ENCODE assay signal across 14 cellular contexts in genomic region chr18:58481321-58482180, GRCh38.
DNase-seq lines count a peak whose midpoint lies in the region; ATAC-seq, FAIRE-seq and TF ChIP-seq lines count a peak whose summit lies in the region.
"Had no signal": no experiment of that assay in that cellular context is flagged by ENCODE, and none has a peak within 500 bp of the region (broad histone marks: within the 10 kb centered on the region; RNA-seq: fewer than 3 reads in every experiment).

No MANE protein-coding gene starts in this region.

- H3K9me3 ChIP-seq in SJCRH30 (replicated peaks) (no peaks in the 10 kb centered on the region), neural progenitor cell (ENCODE audit: low read depth) (no peaks in the 10 kb centered on the region)

- TF ChIP-seq CTCF in GM23338 (conservative IDR thresholded peaks at IDR 0.05; ENCODE audit: low read depth in 2 of 2) = no peak
- TF ChIP-seq CTCF in neural progenitor cell (IDR thresholded peaks at IDR 0.05) = no peak
- TF ChIP-seq CTCF in D721Med (IDR thresholded peaks at IDR 0.05; ENCODE audit: insufficient read depth, missing control alignments) = no peak
- TF ChIP-seq CTCF in GM10248 (IDR thresholded peaks at IDR 0.05; ENCODE audit: control extremely low read depth, extremely low read depth, low read depth, missing control alignments) = no peak

- POLR2A ChIA-PET in GM10248 (lab: Yijun Ruan, JAX) = no interaction called here

- H3K4me3 Mint-ChIP-seq in GM23338 (no peak overlapping the region), neural progenitor cell (no peak overlapping the region)
- H3K4me3 Mint-ChIP-seq: CD4-positive, alpha-beta T cell had no signal

- H3K36me3 Mint-ChIP-seq in GM23338 (ENCODE audit: low read depth) = no peaks in the 10 kb centered on the region
- H3K36me3 Mint-ChIP-seq in neural progenitor cell = peaks cover 1% of the 10 kb centered on the region

- peaks cover 5% of the 10 kb centered on the region; the same call in 1 of the 2 replicates for H3K9me2 ChIP-seq in GM23338 (ENCODE audit: insufficient read depth)

- H3K4me2 ChIP-seq in GM23338 = no peak overlapping the region
- H3K4me2 ChIP-seq in neural progenitor cell = no peak overlapping the region

- H3K4me1 ChIP-seq in GM23338 (ENCODE audit: insufficient read depth) (peaks cover 17% of the 10 kb centered on the region), SJCRH30 (peaks cover 13% of the 10 kb centered on the region), neural progenitor cell (peaks cover 25% of the 10 kb centered on the region)

- H3F3A ChIP-seq in GM23338 (replicated peaks; ENCODE audit: low read depth) (peaks cover 4% of the 10 kb centered on the region; the same call in 1 of the 2 replicates), neural progenitor cell (ENCODE audit: low read depth) (peaks cover 8% of the 10 kb centered on the region)

- H3K79me2 ChIP-seq in GM23338 (replicated peaks; ENCODE audit: insufficient read depth) = no peaks in the 10 kb centered on the region
- no peaks in the 10 kb centered on the region for H3K79me2 ChIP-seq in neural progenitor cell (ENCODE audit: low read depth)

- CTCF ChIA-PET in GM10248 (lab: Yijun Ruan, JAX) = interaction anchor here (2.0 kb wide), 1 partner anchor 12 kb away, joined by 6 read pairs; no protein-coding TSS in a partner anchor

- H3K36me3 ChIP-seq in GM23338 (ENCODE audit: insufficient read depth) (no peaks in the 10 kb centered on the region), SJCRH30 (no peaks in the 10 kb centered on the region), neural progenitor cell (no peaks in the 10 kb centered on the region)

- H3K4me1 Mint-ChIP-seq in GM23338 (peaks cover 31% of the 10 kb centered on the region), neural progenitor cell (peaks cover 40% of the 10 kb centered on the region)

- H3K27me3 Mint-ChIP-seq in GM23338 (ENCODE audit: insufficient read depth, low read depth, poor library complexity) (peaks cover 2% of the 10 kb centered on the region), neural progenitor cell (ENCODE audit: insufficient read depth, low read depth) (peaks cover 8% of the 10 kb centered on the region)

- H3K9ac ChIP-seq in neural progenitor cell = no peak overlapping the region

- H3K9me3 Mint-ChIP-seq in GM23338 = no peaks in the 10 kb centered on the region
- H3K9me3 Mint-ChIP-seq in neural progenitor cell = no peaks in the 10 kb centered on the region
- H3K9me3 Mint-ChIP-seq: CD4-positive, alpha-beta T cell had no signal

- H2AFZ ChIP-seq in GM23338 (peak overlapping the region; percentile 84), neural progenitor cell (replicated peaks) (peak overlapping the region; percentile 73)

- no peak for DNase-seq in GM23338 (ENCODE audit: low spot score)
- peak; percentile 53 to 80 for DNase-seq in SJCRH30
- DNase-seq in left lobe of liver (ENCODE audit: low spot score) = no peak
- no peak for DNase-seq in neural progenitor cell (ENCODE audit: low spot score)
- DNase-seq in D721Med (ENCODE audit: insufficient read length, low spot score) = no peak
- no peak for DNase-seq in GM10248 (ENCODE audit: extremely low spot score)
- DNase-seq in NOMO-1 treated with DMSO at 0.1 percent for 48 hours (lab: John Stamatoyannopoulos, UW; ENCODE audit: unreplicated experiment) = no peak
- no peak for DNase-seq in stimulated activated CD4-positive, alpha-beta T cell treated with anti-CD3 and anti-CD28 coated beads, Interleukin-2, amount 100 ng/mL, for 48 hours
- DNase-seq: ACHN; Calu3; CD4-positive, alpha-beta T cell; DMS79; GDM1; H7 had no signal

- H3K4me3 ChIP-seq in GM23338 (no peak overlapping the region), SJCRH30 (peak overlapping the region; percentile 40), neural progenitor cell (no peak overlapping the region)

- no peaks in the 10 kb centered on the region for H3K27me3 ChIP-seq in GM23338 (ENCODE audit: insufficient read depth)
- no peaks in the 10 kb centered on the region for H3K27me3 ChIP-seq in SJCRH30
- H3K27me3 ChIP-seq in neural progenitor cell = no peaks in the 10 kb centered on the region

- H3K27ac ChIP-seq in GM23338 (ENCODE audit: low read depth) (no peak overlapping the region), SJCRH30 (peak overlapping the region; percentile 47), neural progenitor cell (no peak overlapping the region)

- H3K27ac Mint-ChIP-seq in GM23338 = no peak overlapping the region
- H3K27ac Mint-ChIP-seq in neural progenitor cell = no peak overlapping the region
- H3K27ac Mint-ChIP-seq: CD4-positive, alpha-beta T cell had no signal

- H4K20me1 ChIP-seq in GM23338 (replicated peaks; ENCODE audit: insufficient read depth) (no peaks in the 10 kb centered on the region), neural progenitor cell (ENCODE audit: low read depth) (no peaks in the 10 kb centered on the region)

- no peak for ATAC-seq in GM23338
- peak; percentile 82 for ATAC-seq in left lobe of liver

- FAIRE-seq in D721Med (lab: Jason Lieb, UNC) = no peak

TF ChIP-seq in GM23338, 12 proteins besides CTCF, POLR2A, EP300 and RAD21:
- TF ChIP-seq ZNF114 (CRISPR knock-in tag; IDR thresholded peaks at IDR 0.05) = no peak
- TF ChIP-seq JUNB (IDR thresholded peaks at IDR 0.05; ENCODE audit: unreplicated experiment) = no peak
- no peak for TF ChIP-seq CREB1 (CRISPR knock-in tag; IDR thresholded peaks at IDR 0.05; ENCODE audit: low read depth)
- TF ChIP-seq ZNF462 (CRISPR knock-in tag; IDR thresholded peaks at IDR 0.05) = no peak
- TF ChIP-seq POLR2AphosphoS5 (IDR thresholded peaks at IDR 0.05; ENCODE audit: low read depth) = no peak
- no peak for TF ChIP-seq NANOG (IDR thresholded peaks at IDR 0.05; ENCODE audit: borderline replicate concordance)
- TF ChIP-seq ZNF331 (CRISPR knock-in tag; IDR thresholded peaks at IDR 0.05; ENCODE audit: low read depth) = no peak
- TF ChIP-seq STAT1 (IDR thresholded peaks at IDR 0.05; ENCODE audit: unreplicated experiment) = no peak
TF ChIP-seq in GM23338: peak in this region for 0.

Comparison
In these comparisons a context has a peak if more than half of its experiments do, and no peak if none do; other contexts are left out.
1. DNase-seq: peak in SJCRH30 (2 of 2); none in GM23338 (single experiment), left lobe of liver (single experiment), neural progenitor cell (single experiment), D721Med (single experiment), GM10248 (single experiment), NOMO-1 treated with DMSO at 0.1 percent for 48 hours (single experiment) and stimulated activated CD4-positive, alpha-beta T cell treated with anti-CD3 and anti-CD28 coated beads, Interleukin-2, amount 100 ng/mL, for 48 hours (0 of 2).